10 cellular contexts compared by ENCODE assay signal in genomic region chr17:27345141-27345904, GRCh38. TPM values are rescaled to one million over a fixed set of nuclear protein-coding genes. Genes with fewer than 3 reads are reported as not detected.
DNase-seq lines count a peak whose midpoint lies in the region; ATAC-seq and TF ChIP-seq lines count a peak whose summit lies in the region.
"Had no signal": no experiment of that assay in that cellular context is flagged by ENCODE, and none has a peak within 500 bp of the region (broad histone marks: within the 10 kb centered on the region; RNA-seq: fewer than 3 reads in every experiment).

No MANE protein-coding gene starts in this region.

- DNase-seq in NCI-H2029 (lab: John Stamatoyannopoulos, UW) (peak; percentile 92), astrocyte of the spinal cord (ENCODE audit: low read depth, low spot score) (peak; percentile 86), iris pigment epithelial cell (ENCODE audit: low read depth) (peak; percentile 82), Karpas-422 (no peak), NCI-H1694 (lab: John Stamatoyannopoulos, UW) (no peak)
- DNase-seq: activated CD4-positive, alpha-beta T cell treated with anti-CD3 and anti-CD28 coated beads for 36 hours had no signal

- no peaks in the 10 kb centered on the region for H3K27me3 Mint-ChIP-seq in stimulated activated memory B cell treated with anti-CD40 and anti-IgM and Interleukin-4, amounts not matched to agents 10 μg/mL and 1 μg/mL and 100 μg/mL, for 72 hours

- no peak overlapping the region for H3K4me2 ChIP-seq in Karpas-422 (ENCODE audit: low read depth, low read length, poor library complexity, severe bottlenecking)

- peaks cover 24% of the 10 kb centered on the region for H3K4me1 Mint-ChIP-seq in stimulated activated memory B cell treated with anti-CD40 and anti-IgM and Interleukin-4, amounts not matched to agents 10 μg/mL and 1 μg/mL and 100 μg/mL, for 72 hours

- no peaks in the 10 kb centered on the region for H3K36me3 ChIP-seq in Karpas-422 (ENCODE audit: insufficient read depth, low read length)

- no peak for ATAC-seq in stimulated activated memory B cell treated with anti-CD40 and anti-IgM and Interleukin-4, amounts not matched to agents 10 μg/mL and 1 μg/mL and 100 μg/mL, for 72 hours
- ATAC-seq in GM19463 (IDR thresholded peaks at IDR 0.05; ENCODE audit: unreplicated experiment) (no peak), HG03354 (IDR thresholded peaks at IDR 0.05; ENCODE audit: poor library complexity, severe bottlenecking, unreplicated experiment) (no peak)
- ATAC-seq: activated CD4-positive, alpha-beta T cell treated with anti-CD3 and anti-CD28 coated beads for 36 hours had no signal

- H3K9ac ChIP-seq in Karpas-422 (ENCODE audit: low read length): no peak overlapping the region

- in situ Hi-C loops in astrocyte of the spinal cord (cut with HindIII; ENCODE audit: low sequenced_read_pairs): no loop called here

- no peak overlapping the region for H2AFZ ChIP-seq in Karpas-422 (ENCODE audit: low read length)

- H3K9me2 ChIP-seq in Karpas-422 (replicated peaks; ENCODE audit: insufficient read depth, low read length): no peaks in the 10 kb centered on the region

- no peaks in the 10 kb centered on the region for H3K9me3 ChIP-seq in Karpas-422 (ENCODE audit: low read length)

- peaks cover 72% of the 10 kb centered on the region for H3K4me1 ChIP-seq in Karpas-422 (ENCODE audit: low read length)

- no peaks in the 10 kb centered on the region; the same call in 1 of the 2 replicates for H3K27me3 ChIP-seq in Karpas-422 (ENCODE audit: low read length)

- H3K27ac ChIP-seq in Karpas-422 (ENCODE audit: low read length): no peak overlapping the region
- H3K27ac ChIP-seq: HL-60 had no signal

- no peak for TF ChIP-seq CTCF in astrocyte of the spinal cord (IDR thresholded peaks at IDR 0.05; ENCODE audit: low read depth, low read length)

- no peaks in the 10 kb centered on the region for H3K9me3 Mint-ChIP-seq in stimulated activated memory B cell treated with anti-CD40 and anti-IgM and Interleukin-4, amounts not matched to agents 10 μg/mL and 1 μg/mL and 100 μg/mL, for 72 hours

- H3K4me3 ChIP-seq in astrocyte of the spinal cord (ENCODE audit: low read depth, low read length) (no peak overlapping the region), Karpas-422 (ENCODE audit: low read length) (no peak overlapping the region)

- no peaks in the 10 kb centered on the region for H3K36me3 Mint-ChIP-seq in stimulated activated memory B cell treated with anti-CD40 and anti-IgM and Interleukin-4, amounts not matched to agents 10 μg/mL and 1 μg/mL and 100 μg/mL, for 72 hours

- H3K27ac Mint-ChIP-seq in stimulated activated memory B cell treated with anti-CD40 and anti-IgM and Interleukin-4, amounts not matched to agents 10 μg/mL and 1 μg/mL and 100 μg/mL, for 72 hours: peak overlapping the region; percentile 71
- H3K27ac Mint-ChIP-seq: activated CD4-positive, alpha-beta T cell treated with anti-CD3 and anti-CD28 coated beads for 36 hours had no signal

- peak overlapping the region; percentile 56 for H3K4me3 Mint-ChIP-seq in stimulated activated memory B cell treated with anti-CD40 and anti-IgM and Interleukin-4, amounts not matched to agents 10 μg/mL and 1 μg/mL and 100 μg/mL, for 72 hours
- H3K4me3 Mint-ChIP-seq: activated CD4-positive, alpha-beta T cell treated with anti-CD3 and anti-CD28 coated beads for 36 hours had no signal

- H4K20me1 ChIP-seq in Karpas-422 (ENCODE audit: insufficient read depth, low read depth, low read length): no peaks in the 10 kb centered on the region

- no peaks in the 10 kb centered on the region for H3K79me2 ChIP-seq in Karpas-422 (ENCODE audit: low read length)

RNA-seq across cellular contexts. Expression of gene WSB1, which starts 51.4 kb away (rescaled TPM):
- 106 and 128 TPM in 2 replicates for total RNA-seq in Karpas-422 (2014; rRNA removed; shearing (Covaris generic); ENCODE audit: low replicate concordance)

Comparison
In these comparisons a context has a peak if more than half of its experiments do, and no peak if none do; other contexts are left out.
1. DNase-seq: peak in NCI-H2029 (single experiment), astrocyte of the spinal cord (single experiment) and iris pigment epithelial cell (single experiment); none in Karpas-422 (single experiment) and NCI-H1694 (single experiment).